ENCODE assay signal across 1 cellular context in genomic region chr10:124074471-124075109, GRCh38.
TF ChIP-seq lines count a peak whose summit lies in the region.

No MANE protein-coding gene starts in this region.

TF ChIP-seq in SK-N-SH treated with all-trans-retinoic acid at 6 μM for 48 hours, 23 proteins besides CTCF, POLR2A, EP300 and RAD21 (continued from another document):
- TF ChIP-seq CREB5 (CRISPR knock-in tag; IDR thresholded peaks at IDR 0.05; ENCODE audit: low read depth) (no peak), PATZ1 (CRISPR knock-in tag; IDR thresholded peaks at IDR 0.05; ENCODE audit: borderline replicate concordance) (no peak)
